ENCODE assay signal across 8 cellular contexts in the genomic region with DNA sequence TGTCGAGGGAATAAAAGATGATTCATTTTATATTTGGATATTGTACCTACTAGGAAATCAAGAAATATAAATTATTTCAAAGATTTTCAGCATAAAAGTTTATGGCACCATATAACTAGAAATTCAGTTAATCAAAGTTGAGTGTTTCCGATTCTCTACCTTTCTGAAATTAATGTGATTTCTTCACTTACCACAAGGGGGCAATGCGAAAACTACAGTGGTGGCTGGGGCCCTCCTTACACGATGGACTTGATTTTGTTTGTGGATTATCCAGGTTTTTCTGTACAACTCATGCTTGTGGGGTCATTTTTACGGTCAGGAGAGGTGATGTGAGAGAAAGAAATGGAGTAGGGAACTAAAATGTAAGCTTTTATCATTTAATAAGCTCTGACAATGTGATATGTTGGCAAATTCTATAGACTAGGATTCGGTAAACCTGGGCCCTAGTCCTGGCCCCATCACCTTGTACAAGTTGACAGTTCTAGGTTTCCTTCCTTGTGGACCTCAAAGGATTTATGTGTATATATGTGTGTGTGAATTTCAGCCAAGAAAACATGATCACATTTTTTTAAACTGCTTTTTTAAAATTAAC. TPM values are rescaled to one million over a fixed set of nuclear protein-coding genes. Genes with fewer than 3 reads are reported as not detected.
DNase-seq lines count a peak whose midpoint lies in the region; ATAC-seq, FAIRE-seq and TF ChIP-seq lines count a peak whose summit lies in the region.

No MANE protein-coding gene starts in this region.

- peaks cover 0 to 3% (median 0%) of the 10 kb centered on the region in 3 donors for H3K27me3 Mint-ChIP-seq in CD14-positive monocyte (ENCODE audit: low read depth in 3 of 3)

- no peaks in the 10 kb centered on the region for H3K4me1 ChIP-seq in uterus

- H3K27me3 ChIP-seq in uterus: no peaks in the 10 kb centered on the region

- H3K9me3 ChIP-seq in uterus: no peaks in the 10 kb centered on the region

- TF ChIP-seq CTCF in CD14-positive monocyte (IDR thresholded peaks at IDR 0.05): peak; percentile 81
- peak; percentile 28 for TF ChIP-seq CTCF in GM20000 (IDR thresholded peaks at IDR 0.05; ENCODE audit: extremely low read depth, missing control alignments)
- TF ChIP-seq CTCF in uterus (IDR thresholded peaks at IDR 0.05): no peak

- no peaks in the 10 kb centered on the region for H3K36me3 ChIP-seq in uterus

- TF ChIP-seq POLR2A in uterus (IDR thresholded peaks at IDR 0.05): no peak

- peak; percentile 65 for FAIRE-seq in RCC 7860 (lab: Jason Lieb, UNC)

- DNase-seq in CD14-positive monocyte (ENCODE audit: low spot score) (no peak), GM20000 (ENCODE audit: low spot score) (peak; percentile 5), RCC 7860 (ENCODE audit: low spot score) (peak; percentile 13), germinal center (ENCODE audit: low spot score) (peak; percentile 10), GDM1 (lab: John Stamatoyannopoulos, UW) (no peak), uterus (no peak), NCI-H2107 (lab: John Stamatoyannopoulos, UW) (no peak)

- intact Hi-C loops in CD14-positive monocyte (cut with micrococcal nuclease): no loop called here
- intact Hi-C loops in uterus (cut with DNase I; ENCODE audit: low total_unique reads): no loop called here

- H3K9me3 Mint-ChIP-seq in CD14-positive monocyte: peaks cover 8 to 17% (median 13%) of the 10 kb centered on the region in 7 donors

- peaks cover 0 to 8% of the 10 kb centered on the region in 2 donors for H3K36me3 Mint-ChIP-seq in CD14-positive monocyte

- H3K4me3 ChIP-seq in uterus: no peak overlapping the region

- no peak overlapping the region for H3K27ac Mint-ChIP-seq in CD14-positive monocyte

- H3K27ac ChIP-seq in uterus: no peak overlapping the region

- no peaks in the 10 kb centered on the region for H3K4me1 Mint-ChIP-seq in CD14-positive monocyte

- ATAC-seq in HG02884 (IDR thresholded peaks at IDR 0.05; ENCODE audit: unreplicated experiment): no peak

- H3K4me3 Mint-ChIP-seq in CD14-positive monocyte: no peak overlapping the region

RNA-seq across cellular contexts. Expression of gene G6PC2, which starts 47.6 kb away (rescaled TPM):
- not detected for polyA plus RNA-seq in CD14-positive monocyte
- under 1 TPM in 1 of 4 donors, not detected in 3; 0.95 TPM for total RNA-seq in uterus

RNA-seq across cellular contexts. Expression of gene SPC25, which starts 58.5 kb away (rescaled TPM):
- not detected for polyA plus RNA-seq in CD14-positive monocyte
- 1 to 10 TPM in 1 of 4 donors, under 1 TPM in 1, not detected in 2; 0.43 to 9.5 TPM for total RNA-seq in uterus

Comparison
In these comparisons a context has a peak if more than half of its experiments do, and no peak if none do; other contexts are left out.
1. DNase-seq: peak in GM20000 (single experiment), RCC 7860 (single experiment) and germinal center (single experiment); none in CD14-positive monocyte (single experiment), GDM1 (single experiment), uterus (0 of 2) and NCI-H2107 (single experiment).
2. CTCF ChIP-seq: peak in CD14-positive monocyte (single experiment) and GM20000 (single experiment); none in uterus (0 of 4).